Comparison of ENCODE assay signal across 8 cellular contexts in the genomic region with DNA sequence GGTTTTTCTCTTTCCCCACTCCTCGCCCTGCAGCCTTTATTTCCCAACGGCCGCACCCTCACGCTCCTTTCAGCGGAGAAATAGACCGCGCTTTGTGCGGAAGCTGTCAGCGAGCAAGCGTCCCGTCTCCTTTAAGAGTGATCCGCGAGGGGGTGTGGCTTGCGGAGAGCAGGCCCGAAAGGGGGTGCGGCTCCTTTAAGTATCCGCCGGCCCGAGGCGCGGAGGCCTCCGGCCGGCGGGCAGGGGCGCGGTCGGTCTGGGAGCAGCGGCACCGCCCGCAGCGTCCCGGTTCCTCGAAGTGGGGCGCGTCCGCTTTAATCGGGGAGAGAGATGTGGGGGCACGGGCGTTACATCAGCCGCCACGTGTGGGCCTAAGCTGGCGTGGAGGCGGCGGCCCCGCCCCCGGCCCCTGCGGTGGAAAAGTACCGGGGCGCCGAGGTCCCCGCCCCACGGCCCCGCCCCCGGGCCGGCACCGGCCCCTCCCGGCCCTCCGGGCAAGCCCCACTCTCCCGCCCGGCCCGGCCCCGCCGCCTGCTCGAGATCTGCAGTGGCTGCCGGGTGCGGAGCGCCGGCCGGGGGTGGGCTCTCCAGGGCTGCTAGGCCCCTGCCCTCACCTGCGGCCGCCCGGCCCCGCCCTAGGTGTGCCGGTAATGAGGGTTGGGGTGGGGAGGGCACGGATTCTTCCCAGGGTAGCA. TPM values are rescaled to one million over a fixed set of nuclear protein-coding genes. Genes with fewer than 3 reads are reported as not detected.
DNase-seq lines count a peak whose midpoint lies in the region; TF ChIP-seq lines count a peak whose summit lies in the region.

No MANE protein-coding gene starts in this region.

- no peaks in the 10 kb centered on the region for H3K36me3 ChIP-seq in GM23248 (ENCODE audit: low read depth)
- no peaks in the 10 kb centered on the region for H3K36me3 ChIP-seq in Karpas-422 (ENCODE audit: insufficient read depth, low read length)
- no peaks in the 10 kb centered on the region for H3K36me3 ChIP-seq in neural progenitor cell
- no peaks in the 10 kb centered on the region for H3K36me3 ChIP-seq in stomach

- H3K36me3 Mint-ChIP-seq in neural progenitor cell: peaks cover 3% of the 10 kb centered on the region

- H3K4me2 ChIP-seq in GM23248 (ENCODE audit: unreplicated experiment) (peak overlapping the region; percentile 87), Karpas-422 (ENCODE audit: low read depth, low read length, poor library complexity, severe bottlenecking) (peak overlapping the region; percentile 84), neural progenitor cell (peak overlapping the region; percentile 95)

- H3K4me1 Mint-ChIP-seq in neural progenitor cell: peaks cover 39% of the 10 kb centered on the region

- H3K9me3 Mint-ChIP-seq in neural progenitor cell: no peaks in the 10 kb centered on the region

- H3K9me2 ChIP-seq in GM23248 (ENCODE audit: insufficient read depth): no peaks in the 10 kb centered on the region
- no peaks in the 10 kb centered on the region for H3K9me2 ChIP-seq in Karpas-422 (replicated peaks; ENCODE audit: insufficient read depth, low read length)

- H3K79me2 ChIP-seq in GM23248 (ENCODE audit: insufficient read depth) (peaks cover 17% of the 10 kb centered on the region), Karpas-422 (ENCODE audit: low read length) (no peaks in the 10 kb centered on the region), neural progenitor cell (ENCODE audit: low read depth) (peaks cover 18% of the 10 kb centered on the region)

- H3K27ac ChIP-seq in GM23248 (peak overlapping the region; percentile 60), Karpas-422 (ENCODE audit: low read length) (peak overlapping the region; percentile 43; the same call in 1 of the 2 replicates), neural progenitor cell (peak overlapping the region; percentile 56), stomach (peak overlapping the region; percentile 83 to 92 (median 90))

- H3K27me3 Mint-ChIP-seq in neural progenitor cell (ENCODE audit: insufficient read depth, low read depth): peaks cover 3% of the 10 kb centered on the region

- DNase-seq in EL (peak; percentile 90), GM23248 (peak; percentile 97), Karpas-422 (peak; percentile 95), foreskin fibroblast (peak; percentile 83 to 95), neural progenitor cell (ENCODE audit: low spot score) (peak; percentile 98), stomach (peak; percentile 93)
- DNase-seq in activated effector memory CD4-positive, alpha-beta T cell treated with Interleukin-2 at 50 U/mL for 16 hours: peak; percentile 83

- H3K27ac Mint-ChIP-seq in neural progenitor cell: peak overlapping the region; percentile 61

- peak; percentile 64 for TF ChIP-seq POLR2A in Raji (IDR thresholded peaks at IDR 0.05; ENCODE audit: insufficient read depth, low read depth, low read length)
- TF ChIP-seq POLR2A in stomach (IDR thresholded peaks at IDR 0.05): no peak

- H3F3A ChIP-seq in GM23248 (ENCODE audit: insufficient read depth) (no peaks in the 10 kb centered on the region), neural progenitor cell (ENCODE audit: low read depth) (peaks cover 33% of the 10 kb centered on the region)

- WGBS in GM23248 (ENCODE audit: low coverage in 1 of 2, low lambda C conversion rate in 2 of 2, missing lambda C conversion rate in 2 of 2), 2 experiments: 1% methylated on average over 36 to 54 of the region's 75 CpGs
- WGBS in stomach, 5 donors: 0 to 1% (median 0%) methylated on average over 17 to 75 of the region's 75 CpGs

- intact Hi-C loops in stomach (cut with DNase I; ENCODE audit: low total_unique reads): no loop called here

- H3K9ac ChIP-seq in GM23248: peak overlapping the region; percentile 81
- peak overlapping the region; percentile 68 for H3K9ac ChIP-seq in Karpas-422 (ENCODE audit: low read length)
- peak overlapping the region; percentile 56 for H3K9ac ChIP-seq in neural progenitor cell

- H3K4me3 Mint-ChIP-seq in neural progenitor cell: peak overlapping the region; percentile 94

- in situ Hi-C loops in GM23248 (cut with MboI): no loop called here

- peak overlapping the region; percentile 85 for H2AFZ ChIP-seq in GM23248
- H2AFZ ChIP-seq in Karpas-422 (ENCODE audit: low read length): peak overlapping the region; percentile 90
- H2AFZ ChIP-seq in neural progenitor cell (replicated peaks): peak overlapping the region; percentile 97

- H3K4me3 ChIP-seq in GM23248 (peak overlapping the region; percentile 81), Karpas-422 (ENCODE audit: low read length) (peak overlapping the region; percentile 72), foreskin fibroblast (ENCODE audit: low read depth in 1 of 2, low read length in 2 of 2) (peak overlapping the region; percentile 90 to 93), neural progenitor cell (peak overlapping the region; percentile 92), stomach (peak overlapping the region; percentile 73 to 94 (median 79))

- TF ChIP-seq EP300 in stomach (IDR thresholded peaks at IDR 0.05): no peak

- TF ChIP-seq CTCF in foreskin fibroblast (IDR thresholded peaks at IDR 0.05; ENCODE audit: low read depth, low read length): no peak
- TF ChIP-seq CTCF in neural progenitor cell (IDR thresholded peaks at IDR 0.05): no peak
- no peak for TF ChIP-seq CTCF in stomach (IDR thresholded peaks at IDR 0.05)

- H4K20me1 ChIP-seq in GM23248 (ENCODE audit: insufficient read depth) (no peaks in the 10 kb centered on the region), Karpas-422 (ENCODE audit: insufficient read depth, low read depth, low read length) (no peaks in the 10 kb centered on the region), neural progenitor cell (ENCODE audit: low read depth) (no peaks in the 10 kb centered on the region)

- H3K9me3 ChIP-seq in GM23248 (ENCODE audit: low read depth) (no peaks in the 10 kb centered on the region), Karpas-422 (ENCODE audit: low read length) (no peaks in the 10 kb centered on the region), neural progenitor cell (ENCODE audit: low read depth) (no peaks in the 10 kb centered on the region), stomach (no peaks in the 10 kb centered on the region)

- no peaks in the 10 kb centered on the region for H3K27me3 ChIP-seq in GM23248 (replicated peaks; ENCODE audit: insufficient read depth)
- H3K27me3 ChIP-seq in Karpas-422 (ENCODE audit: low read length): no peaks in the 10 kb centered on the region
- H3K27me3 ChIP-seq in neural progenitor cell: no peaks in the 10 kb centered on the region
- H3K27me3 ChIP-seq in stomach: no peaks in the 10 kb centered on the region

- H3K4me1 ChIP-seq in GM23248 (ENCODE audit: insufficient read depth) (peaks cover 8% of the 10 kb centered on the region; the same call in 1 of the 2 replicates), Karpas-422 (ENCODE audit: low read length) (peaks cover 60% of the 10 kb centered on the region), neural progenitor cell (peaks cover 19% of the 10 kb centered on the region), stomach (peaks cover 20 to 68% (median 41%) of the 10 kb centered on the region in 4 donors)

RNA-seq across cellular contexts. Expression of gene SLC6A9, which starts 1.2 kb away (rescaled TPM):
- 20.6 and 22.2 TPM in 2 replicates for total RNA-seq in GM23248 (2014; rRNA removed; shearing (Covaris generic))
- polyA plus RNA-seq in GM23248 (2016; fragmentation: Nextera tagmentation; extraction: Ambion mirVana): 34.4 and 34.6 TPM in 2 replicates
- total RNA-seq in Karpas-422 (2014; rRNA removed; shearing (Covaris generic); ENCODE audit: low replicate concordance): 7.0 and 7.9 TPM in 2 replicates
- 1.4 and 5.6 TPM in 2 replicates for total RNA-seq in neural progenitor cell (ENCODE audit: low replicate concordance)
- 10 to 100 TPM in 1 of 5 donors, 1 to 10 TPM in 3, not detected in 1; 1.3 to 40.8 (median 1.9) TPM for total RNA-seq in stomach
- 1 to 10 TPM; 1.1 to 5.7 (median 4.3) TPM for polyA plus RNA-seq in stomach

RNA-seq across cellular contexts. Expression of gene CCDC24, which starts 38.7 kb away (rescaled TPM):
- total RNA-seq in GM23248 (2014; rRNA removed; shearing (Covaris generic)): 3.1 and 4.7 TPM in 2 replicates
- polyA plus RNA-seq in GM23248 (2016; fragmentation: Nextera tagmentation; extraction: Ambion mirVana) (4.3 and 5.3 TPM in 2 replicates), stomach (10 to 100 TPM in 2 of 3 donors, 1 to 10 TPM in 1; 5.3 to 16.7 (median 14.6) TPM)
- 28.1 and 34.7 TPM in 2 replicates for total RNA-seq in Karpas-422 (2014; rRNA removed; shearing (Covaris generic); ENCODE audit: low replicate concordance)
- total RNA-seq in neural progenitor cell (ENCODE audit: low replicate concordance) (3.3 and 13.5 TPM in 2 replicates), stomach (10 to 100 TPM in 2 of 5 donors, 1 to 10 TPM in 3; 1.2 to 32.4 (median 6.7) TPM)

RNA-seq across cellular contexts. Expression of gene B4GALT2, which starts 51.0 kb away (rescaled TPM):
- total RNA-seq in GM23248 (2014; rRNA removed; shearing (Covaris generic)): 123 and 221 TPM in 2 replicates
- polyA plus RNA-seq in GM23248 (2016; fragmentation: Nextera tagmentation; extraction: Ambion mirVana) (27.3 and 28.9 TPM in 2 replicates), stomach (10 to 100 TPM; 19.9 to 37.4 (median 21.3) TPM)
- total RNA-seq in Karpas-422 (2014; rRNA removed; shearing (Covaris generic); ENCODE audit: low replicate concordance): 42.9 and 68.7 TPM in 2 replicates
- total RNA-seq in neural progenitor cell (ENCODE audit: low replicate concordance) (23.7 and 96.3 TPM in 2 replicates), stomach (10 to 100 TPM; 15.2 to 30.9 (median 23.8) TPM)

RNA-seq across cellular contexts. Expression of gene ATP6V0B, which starts 55.3 kb away (rescaled TPM):
- total RNA-seq in GM23248 (2014; rRNA removed; shearing (Covaris generic)): 122 and 140 TPM in 2 replicates
- polyA plus RNA-seq in GM23248 (2016; fragmentation: Nextera tagmentation; extraction: Ambion mirVana) (174 and 177 TPM in 2 replicates), stomach (100 to 1,000 TPM in 2 of 3 donors, 10 to 100 TPM in 1; 94.7 to 188 (median 162) TPM)
- total RNA-seq in Karpas-422 (2014; rRNA removed; shearing (Covaris generic); ENCODE audit: low replicate concordance): 386 and 447 TPM in 2 replicates
- total RNA-seq in neural progenitor cell (ENCODE audit: low replicate concordance) (39.2 and 71.2 TPM in 2 replicates), stomach (100 to 1,000 TPM in 1 of 5 donors, 10 to 100 TPM in 4; 32.1 to 142 (median 85.2) TPM)

Comparison
In these comparisons a context has a peak if more than half of its experiments do, and no peak if none do; other contexts are left out.
1. Peak in every context shown above with its lines: DNase-seq, H3K4me3 ChIP-seq and H3K27ac ChIP-seq.